ENCODE assay signal across 8 cellular contexts in the genomic region with DNA sequence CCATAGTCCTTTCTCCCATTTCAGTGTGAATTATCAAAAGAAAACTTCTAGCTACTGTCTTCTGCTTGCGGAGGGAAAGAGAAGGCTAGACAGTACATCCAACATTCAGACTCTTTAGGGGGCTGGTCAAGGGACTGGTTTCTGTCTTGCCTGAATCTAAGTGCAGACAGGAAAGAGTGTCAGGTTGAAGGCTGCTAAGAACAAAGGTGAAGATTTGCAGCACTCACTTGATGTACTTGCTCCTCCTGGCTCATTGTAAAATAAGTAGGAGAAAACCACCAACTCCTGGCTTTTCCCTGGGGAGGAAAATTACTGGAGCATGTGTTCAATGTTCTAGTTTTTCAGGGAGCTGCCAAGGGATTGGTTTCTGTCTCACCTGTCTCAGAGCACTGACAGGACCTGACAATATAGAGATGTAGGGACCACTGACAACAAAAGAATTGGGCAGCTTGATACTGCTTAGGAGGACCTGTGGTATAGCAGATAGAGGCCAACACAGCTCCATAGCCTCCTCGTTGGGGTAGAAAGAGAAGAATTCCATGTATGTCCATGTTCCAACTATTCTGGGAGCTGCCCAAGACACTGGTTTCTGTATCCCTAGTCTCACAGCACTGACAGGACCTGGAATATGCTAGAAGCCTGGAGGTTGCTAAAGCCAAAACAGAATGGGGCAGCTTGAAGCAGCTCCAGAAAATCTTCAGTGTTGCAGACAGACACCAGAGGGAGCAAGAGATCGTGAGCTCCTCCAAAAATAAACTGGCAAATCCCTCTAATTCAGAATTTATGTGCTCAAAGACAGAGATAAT. TPM values are rescaled to one million over a fixed set of nuclear protein-coding genes. Genes with fewer than 3 reads are reported as not detected.
DNase-seq lines count a peak whose midpoint lies in the region; ATAC-seq and TF ChIP-seq lines count a peak whose summit lies in the region.

No MANE protein-coding gene starts in this region.

- TF ChIP-seq CTCF in HCT116 (IDR thresholded peaks at IDR 0.05 in 2 of 3, conservative IDR thresholded peaks at IDR 0.05 in 1 of 3; ENCODE audit: borderline replicate concordance in 1 of 3, insufficient read depth in 1 of 3, low read depth in 2 of 3, low read length in 2 of 3) (peak; percentile 66 to 72 (median 70)), hepatocyte (IDR thresholded peaks at IDR 0.05; ENCODE audit: poor library complexity) (peak; percentile 77), tibial artery (IDR thresholded peaks at IDR 0.05) (peak; percentile 45 to 46)

- H3K9me2 ChIP-seq in HCT116 (ENCODE audit: insufficient read depth) = no peaks in the 10 kb centered on the region
- H3K9me2 ChIP-seq in hepatocyte (replicated peaks; ENCODE audit: insufficient read depth) = no peaks in the 10 kb centered on the region

- no peak overlapping the region for H3K4me3 ChIP-seq in HCT116 (replicated peaks in 1 of 2; ENCODE audit: low read depth in 1 of 2, low read length in 2 of 2)
- no peak overlapping the region for H3K4me3 ChIP-seq in hepatocyte
- H3K4me3 ChIP-seq in tibial artery = no peak overlapping the region

- CTCF ChIA-PET in HCT116 (lab: Charles Lee) = interaction anchor here (0.7 to 2.1 kb wide), 20 partner anchors 11 to 231 kb away, joined by 3 to 29 read pairs (median 4); partner anchors contain the start of gene MMP10

- no peaks in the 10 kb centered on the region; the same call in 1 of the 2 replicates for H4K20me1 ChIP-seq in HCT116 (ENCODE audit: insufficient read depth)
- H4K20me1 ChIP-seq in hepatocyte (ENCODE audit: insufficient read depth, poor library complexity, severe bottlenecking) = no peaks in the 10 kb centered on the region

- H2AFZ ChIP-seq in HCT116 (ENCODE audit: low read depth, low read length, poor library complexity, severe bottlenecking) (peak overlapping the region; percentile 66), hepatocyte (no peak overlapping the region)

- TF ChIP-seq POLR2A in HCT116 (IDR thresholded peaks at IDR 0.05; ENCODE audit: borderline replicate concordance, extremely low read depth, insufficient read depth, insufficient read length) = no peak

- peak; percentile 71 for TF ChIP-seq RAD21 in HCT116 (IDR thresholded peaks at IDR 0.05; ENCODE audit: low read depth)

- ATAC-seq in HCT116 (peak; percentile 96), GM18520 (IDR thresholded peaks at IDR 0.05; ENCODE audit: unreplicated experiment) (no peak)

- no peak overlapping the region for H3K9ac ChIP-seq in HCT116 (ENCODE audit: low read length)

- intact Hi-C loops in HCT116 (cut with micrococcal nuclease) (loop anchor here (10.0 kb wide), 1 partner anchor 140 kb away; no protein-coding TSS in a partner anchor), tibial artery (cut with DNase I; ENCODE audit: low total_unique reads) (no loop called here)

- POLR2A ChIA-PET in HCT116 (lab: Charles Lee) = no interaction called here

- H3K36me3 ChIP-seq in HCT116 (ENCODE audit: control insufficient read depth in 1 of 2, insufficient read depth in 2 of 2, low read length in 2 of 2) (no peaks in the 10 kb centered on the region), hepatocyte (replicated peaks; ENCODE audit: insufficient read depth, low read depth) (no peaks in the 10 kb centered on the region), tibial artery (no peaks in the 10 kb centered on the region)

- H3K27ac ChIP-seq in HCT116 (ENCODE audit: low read depth, low read length) = no peak overlapping the region
- no peak overlapping the region for H3K27ac ChIP-seq in hepatocyte
- H3K27ac ChIP-seq in tibial artery = no peak overlapping the region

- RAD21 ChIA-PET in HCT116 (lab: Charles Lee; ENCODE audit: low non-redundant PET in 1 of 2, low total read pairs in 2 of 2, uncharacterized antibody in 2 of 2, unreplicated experiment in 2 of 2) = interaction anchor here in 1 of 2 experiments (1.2 kb wide), 1 partner anchor 140 kb away, joined by 3 read pairs; no protein-coding TSS in a partner anchor

- H3K27me3 ChIP-seq in HCT116 (ENCODE audit: insufficient read depth, low read length) (no peaks in the 10 kb centered on the region), hepatocyte (no peaks in the 10 kb centered on the region), tibial artery (no peaks in the 10 kb centered on the region)

- H3K79me2 ChIP-seq in HCT116 (ENCODE audit: insufficient read depth, low read length) (no peaks in the 10 kb centered on the region), hepatocyte (no peaks in the 10 kb centered on the region)

- DNase-seq in DMS53 treated with DMSO at 0.1 percent for 48 hours (lab: John Stamatoyannopoulos, UW; ENCODE audit: unreplicated experiment) (peak; percentile 18), HCT116 (ENCODE audit: low read depth, low spot score) (peak; percentile 37), SW480 (ENCODE audit: low spot score) (peak; percentile 44), hepatocyte (ENCODE audit: low spot score) (peak; percentile 58), tibial artery (no peak), NCI-H2081 (lab: John Stamatoyannopoulos, UW) (no peak), NCI-H774 (lab: John Stamatoyannopoulos, UW) (no peak)

- BruUV-seq in HCT116 (replicated peaks; lab: Mats Ljungman, UMichigan) = no TSS peak

- WGBS in hepatocyte (ENCODE audit: low lambda C conversion rate, missing lambda C conversion rate) = 37% methylated on average over 3 of the region's 3 CpGs

- H3K4me2 ChIP-seq in HCT116 (ENCODE audit: low read length) = no peak overlapping the region
- no peak overlapping the region for H3K4me2 ChIP-seq in hepatocyte

- H3K9me3 ChIP-seq in HCT116 (ENCODE audit: control insufficient read depth in 1 of 2, insufficient read depth in 1 of 2, low read depth in 1 of 2, low read length in 2 of 2) (no peaks in the 10 kb centered on the region), hepatocyte (ENCODE audit: low read depth) (no peaks in the 10 kb centered on the region), tibial artery (no peaks in the 10 kb centered on the region)

- H3K4me1 ChIP-seq in HCT116 (ENCODE audit: control insufficient read depth in 1 of 2, insufficient read depth in 2 of 2, low read length in 2 of 2) (no peaks in the 10 kb centered on the region), hepatocyte (ENCODE audit: insufficient read depth) (no peaks in the 10 kb centered on the region), tibial artery (no peaks in the 10 kb centered on the region)

TF ChIP-seq in HCT116, 20 proteins besides CTCF, POLR2A, EP300 and RAD21:
- no peak for TF ChIP-seq YY1 (IDR thresholded peaks at IDR 0.05; ENCODE audit: extremely low read depth, insufficient replicate concordance, low read depth, low read length)
- no peak for TF ChIP-seq CBX3 (IDR thresholded peaks at IDR 0.05; ENCODE audit: low read depth)
- no peak for TF ChIP-seq SP1 (IDR thresholded peaks at IDR 0.05; ENCODE audit: low read depth)
- no peak for TF ChIP-seq EZH2 (IDR thresholded peaks at IDR 0.05)
- TF ChIP-seq EZH2phosphoT487 (IDR thresholded peaks at IDR 0.05; ENCODE audit: borderline replicate concordance) = no peak
- TF ChIP-seq JUND (IDR thresholded peaks at IDR 0.05) = no peak
- no peak for TF ChIP-seq REST (IDR thresholded peaks at IDR 0.05; ENCODE audit: low read depth)
- TF ChIP-seq SIN3A (IDR thresholded peaks at IDR 0.05; ENCODE audit: low read depth) = no peak
- no peak for TF ChIP-seq ZFX (IDR thresholded peaks at IDR 0.05)
- TF ChIP-seq ZBTB33 (IDR thresholded peaks at IDR 0.05; ENCODE audit: extremely low read depth, insufficient replicate concordance, low read length) = no peak

RNA-seq across cellular contexts. Expression of gene MMP12, which starts 39.7 kb away (rescaled TPM):
- total RNA-seq in HCT116 (2021; ENCODE audit: unreplicated experiment) (not detected), hepatocyte (0.57 and 0.96 TPM in 2 replicates)
- not detected in 2 replicates for polyA plus RNA-seq in HCT116 (2012)
- 0.16 and 0.60 TPM in 2 replicates for polyA plus RNA-seq in hepatocyte

RNA-seq across cellular contexts. Expression of gene MMP13, which starts 41.1 kb away (rescaled TPM):
- total RNA-seq in HCT116 (2021; ENCODE audit: unreplicated experiment) (not detected), hepatocyte (0.57 TPM in 1 of 2 replicates, not detected in the other)
- not detected in 2 replicates for polyA plus RNA-seq in HCT116 (2012)
- polyA plus RNA-seq in hepatocyte = not detected in 2 replicates

Comparison
In these comparisons a context has a peak if more than half of its experiments do, and no peak if none do; other contexts are left out.
1. DNase-seq: peak in DMS53 treated with DMSO at 0.1 percent for 48 hours (single experiment), HCT116 (single experiment), SW480 (single experiment) and hepatocyte (single experiment); none in tibial artery (0 of 2), NCI-H2081 (0 of 2) and NCI-H774 (single experiment).
2. Peak in every context shown above with its lines, with median percentiles within 50 percentile points of each other: CTCF ChIP-seq.